Comparison of ENCODE assay signal across 17 cellular contexts in genomic region chr20:18252597-18253451, GRCh38. TPM values are rescaled to one million over a fixed set of nuclear protein-coding genes. Genes with fewer than 3 reads are reported as not detected.
DNase-seq lines count a peak whose midpoint lies in the region; ATAC-seq, FAIRE-seq and TF ChIP-seq lines count a peak whose summit lies in the region.
"Had no signal": no experiment of that assay in that cellular context is flagged by ENCODE, and none has a peak within 500 bp of the region (broad histone marks: within the 10 kb centered on the region; RNA-seq: fewer than 3 reads in every experiment).

No MANE protein-coding gene starts in this region.

- H3K4me1 ChIP-seq in foreskin keratinocyte, result peaks cover 12% of the 10 kb centered on the region
- H3K4me1 ChIP-seq: adrenal gland, gastrocnemius medialis had no signal

- POLR2A ChIA-PET in RWPE1 (lab: Yijun Ruan, JAX; ENCODE audit: low non-redundant PET), result no interaction called here

- H3K4me3 Mint-ChIP-seq in stimulated activated memory B cell treated with anti-CD40 and anti-IgM and Interleukin-4, amounts not matched to agents 10 μg/mL and 1 μg/mL and 100 μg/mL, for 72 hours, result no peak overlapping the region
- H3K4me3 Mint-ChIP-seq in activated naive CD4-positive, alpha-beta T cell treated with anti-CD3 and anti-CD28 coated beads for 36 hours, result no peak overlapping the region
- H3K4me3 Mint-ChIP-seq: activated B cell treated with CpG ODN at 0.5 μM for 24 hours; IgD-negative memory B cell; natural killer cell treated with Interleukin-12 subunit alpha and Interleukin-12 subunit beta and Interleukin-15 and Interleukin-18, amount 100 ng/mL, for 72 hours had no signal

- peak; percentile 92 for ATAC-seq in foreskin keratinocyte
- ATAC-seq in stimulated activated memory B cell treated with anti-CD40 and anti-IgM and Interleukin-4, amounts not matched to agents 10 μg/mL and 1 μg/mL and 100 μg/mL, for 72 hours, result peak; percentile 31
- no peak for ATAC-seq in HG02610 (IDR thresholded peaks at IDR 0.05; ENCODE audit: unreplicated experiment)
- ATAC-seq in HG02623 (IDR thresholded peaks at IDR 0.05; ENCODE audit: unreplicated experiment), result no peak
- ATAC-seq: gastrocnemius medialis; natural killer cell treated with Interleukin-12 subunit alpha and Interleukin-12 subunit beta and Interleukin-15 and Interleukin-18, amount 100 ng/mL, for 72 hours had no signal

- no peaks in the 10 kb centered on the region for H3K27me3 Mint-ChIP-seq in stimulated activated memory B cell treated with anti-CD40 and anti-IgM and Interleukin-4, amounts not matched to agents 10 μg/mL and 1 μg/mL and 100 μg/mL, for 72 hours
- peaks cover 2% of the 10 kb centered on the region for H3K27me3 Mint-ChIP-seq in activated naive CD4-positive, alpha-beta T cell treated with anti-CD3 and anti-CD28 coated beads for 36 hours (ENCODE audit: low read depth)
- H3K27me3 Mint-ChIP-seq: activated B cell treated with CpG ODN at 0.5 μM for 24 hours, IgD-negative memory B cell, progenitor cell of endocrine pancreas had no signal

- no peaks in the 10 kb centered on the region for H3K36me3 Mint-ChIP-seq in stimulated activated memory B cell treated with anti-CD40 and anti-IgM and Interleukin-4, amounts not matched to agents 10 μg/mL and 1 μg/mL and 100 μg/mL, for 72 hours
- no peaks in the 10 kb centered on the region for H3K36me3 Mint-ChIP-seq in activated naive CD4-positive, alpha-beta T cell treated with anti-CD3 and anti-CD28 coated beads for 36 hours (ENCODE audit: low read depth)
- H3K36me3 Mint-ChIP-seq: IgD-negative memory B cell; natural killer cell treated with Interleukin-12 subunit alpha and Interleukin-12 subunit beta and Interleukin-15 and Interleukin-18, amount 100 ng/mL, for 72 hours had no signal

- no peak for TF ChIP-seq POLR2A in H54 (IDR thresholded peaks at IDR 0.05; ENCODE audit: low read depth, low read length)

- no peak for TF ChIP-seq CTCF in RWPE1 (conservative IDR thresholded peaks at IDR 0.05; ENCODE audit: low read depth)
- peak; percentile 38 for TF ChIP-seq CTCF in foreskin keratinocyte (conservative IDR thresholded peaks at IDR 0.05)

- H3K27me3 ChIP-seq in foreskin keratinocyte, result no peaks in the 10 kb centered on the region
- H3K27me3 ChIP-seq: adrenal gland, gastrocnemius medialis had no signal

- H3K27ac Mint-ChIP-seq in stimulated activated memory B cell treated with anti-CD40 and anti-IgM and Interleukin-4, amounts not matched to agents 10 μg/mL and 1 μg/mL and 100 μg/mL, for 72 hours, result no peak overlapping the region
- H3K27ac Mint-ChIP-seq in activated naive CD4-positive, alpha-beta T cell treated with anti-CD3 and anti-CD28 coated beads for 36 hours, result no peak overlapping the region
- H3K27ac Mint-ChIP-seq: activated B cell treated with CpG ODN at 0.5 μM for 24 hours; activated T-helper 2 cell treated with anti-CD3 and anti-CD28 coated beads, Interferon-gamma antibody, Interleukin-2, Interleukin-4, amounts not matched to agents 10 μg/mL and 5 μg/mL and 100 μg/mL, durations not matched to agents 14 hours and 24 hours and 36 hours; IgD-negative memory B cell; natural killer cell treated with Interleukin-12 subunit alpha and Interleukin-12 subunit beta and Interleukin-15 and Interleukin-18, amount 100 ng/mL, for 72 hours; progenitor cell of endocrine pancreas had no signal

- no peaks in the 10 kb centered on the region for H3K4me1 Mint-ChIP-seq in stimulated activated memory B cell treated with anti-CD40 and anti-IgM and Interleukin-4, amounts not matched to agents 10 μg/mL and 1 μg/mL and 100 μg/mL, for 72 hours
- H3K4me1 Mint-ChIP-seq in activated naive CD4-positive, alpha-beta T cell treated with anti-CD3 and anti-CD28 coated beads for 36 hours (ENCODE audit: low read depth), result no peaks in the 10 kb centered on the region
- H3K4me1 Mint-ChIP-seq: activated B cell treated with CpG ODN at 0.5 μM for 24 hours, IgD-negative memory B cell had no signal

- DNase-seq in H54 (ENCODE audit: insufficient read length, low spot score) (peak; percentile 42), RWPE1 (ENCODE audit: low spot score) (peak; percentile 91), foreskin keratinocyte (peak; percentile 90 to 95), middle frontal gyrus (ENCODE audit: extremely low spot score, low spot score) (no peak)
- DNase-seq in activated naive CD4-positive, alpha-beta T cell treated with anti-CD3 and anti-CD28 coated beads for 36 hours, result no peak
- DNase-seq: activated B cell treated with CpG ODN at 0.5 μM for 24 hours, adrenal gland, AML-193, gastrocnemius medialis, NCI-H1092 had no signal

- intact Hi-C loops in activated naive CD4-positive, alpha-beta T cell treated with anti-CD3 and anti-CD28 coated beads for 36 hours (cut with micrococcal nuclease), result no loop called here

- peak; percentile 65 for FAIRE-seq in H54 (lab: Jason Lieb, UNC)

- no peaks in the 10 kb centered on the region for H3K9me3 Mint-ChIP-seq in stimulated activated memory B cell treated with anti-CD40 and anti-IgM and Interleukin-4, amounts not matched to agents 10 μg/mL and 1 μg/mL and 100 μg/mL, for 72 hours
- no peaks in the 10 kb centered on the region for H3K9me3 Mint-ChIP-seq in activated naive CD4-positive, alpha-beta T cell treated with anti-CD3 and anti-CD28 coated beads for 36 hours
- H3K9me3 Mint-ChIP-seq: activated B cell treated with CpG ODN at 0.5 μM for 24 hours; activated T-helper 2 cell treated with anti-CD3 and anti-CD28 coated beads, Interferon-gamma antibody, Interleukin-2, Interleukin-4, amounts not matched to agents 10 μg/mL and 5 μg/mL and 100 μg/mL, durations not matched to agents 14 hours and 24 hours and 36 hours; natural killer cell treated with Interleukin-12 subunit alpha and Interleukin-12 subunit beta and Interleukin-15 and Interleukin-18, amount 100 ng/mL, for 72 hours had no signal

- CTCF ChIA-PET in RWPE1 (lab: Yijun Ruan, JAX), result interaction anchor here (0.7 kb wide), 1 partner anchor 217 kb away, joined by 3 read pairs; no protein-coding TSS in a partner anchor
- CTCF ChIA-PET in activated naive CD4-positive, alpha-beta T cell treated with anti-CD3 and anti-CD28 coated beads for 36 hours (lab: Charles Lee), result no interaction called here

- peak overlapping the region; percentile 97 for H3K27ac ChIP-seq in RWPE1
- peak overlapping the region; percentile 54 for H3K27ac ChIP-seq in foreskin keratinocyte
- H3K27ac ChIP-seq: adrenal gland, gastrocnemius medialis had no signal

RNA-seq across cellular contexts. Expression of gene ZNF133, which starts 35.5 kb away (rescaled TPM):
- 17.1 and 18.4 TPM in 2 replicates for total RNA-seq in foreskin keratinocyte
- polyA plus RNA-seq in foreskin keratinocyte, result 12.0 and 12.3 TPM in 2 replicates
- 1 to 10 TPM; 5.2 to 5.3 TPM for total RNA-seq in activated naive CD4-positive, alpha-beta T cell treated with anti-CD3 and anti-CD28 coated beads for 36 hours

Comparison
In these comparisons a context has a peak if more than half of its experiments do, and no peak if none do; other contexts are left out.
1. DNase-seq: peak in H54 (single experiment), RWPE1 (single experiment) and foreskin keratinocyte (2 of 2); none in activated naive CD4-positive, alpha-beta T cell treated with anti-CD3 and anti-CD28 coated beads for 36 hours (single experiment) and middle frontal gyrus (single experiment).
2. ATAC-seq: peak in foreskin keratinocyte (single experiment) and stimulated activated memory B cell treated with anti-CD40 and anti-IgM and Interleukin-4, amounts not matched to agents 10 μg/mL and 1 μg/mL and 100 μg/mL, for 72 hours (single experiment); none in HG02610 (single experiment) and HG02623 (single experiment).